ENCODE assay signal across 1 cellular context in the genomic region with DNA sequence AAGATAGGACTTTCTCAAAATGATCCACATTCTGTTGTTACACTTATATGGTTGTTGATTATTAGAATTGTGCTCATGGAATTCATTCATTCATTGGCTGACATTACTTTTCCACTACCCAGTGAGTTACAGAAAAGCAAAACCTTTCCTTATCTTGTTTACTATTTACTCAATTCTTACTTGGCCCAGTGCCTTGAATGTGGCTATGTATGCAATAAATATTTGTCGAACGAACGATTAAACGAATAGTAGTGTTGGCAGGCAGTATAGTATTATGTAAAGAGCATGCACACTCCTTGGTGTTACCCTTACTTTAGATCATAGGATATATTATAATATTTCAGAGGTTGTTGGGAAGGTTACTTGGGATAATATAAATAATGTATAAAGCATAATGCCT.
TF ChIP-seq lines count a peak whose summit lies in the region.

No MANE protein-coding gene starts in this region.

TF ChIP-seq in WTC11, 78 proteins besides CTCF, POLR2A, EP300 and RAD21 (continued from another document):
- TF ChIP-seq, protein P1, sequence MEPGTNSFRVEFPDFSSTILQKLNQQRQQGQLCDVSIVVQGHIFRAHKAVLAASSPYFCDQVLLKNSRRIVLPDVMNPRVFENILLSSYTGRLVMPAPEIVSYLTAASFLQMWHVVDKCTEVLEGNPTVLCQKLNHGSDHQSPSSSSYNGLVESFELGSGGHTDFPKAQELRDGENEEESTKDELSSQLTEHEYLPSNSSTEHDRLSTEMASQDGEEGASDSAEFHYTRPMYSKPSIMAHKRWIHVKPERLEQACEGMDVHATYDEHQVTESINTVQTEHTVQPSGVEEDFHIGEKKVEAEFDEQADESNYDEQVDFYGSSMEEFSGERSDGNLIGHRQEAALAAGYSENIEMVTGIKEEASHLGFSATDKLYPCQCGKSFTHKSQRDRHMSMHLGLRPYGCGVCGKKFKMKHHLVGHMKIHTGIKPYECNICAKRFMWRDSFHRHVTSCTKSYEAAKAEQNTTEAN (CRISPR knock-in tag; IDR thresholded peaks at IDR 0.05) = no peak
- TF ChIP-seq SMAD3 (CRISPR knock-in tag; IDR thresholded peaks at IDR 0.05; ENCODE audit: borderline replicate concordance) = no peak
- TF ChIP-seq, protein P2, sequence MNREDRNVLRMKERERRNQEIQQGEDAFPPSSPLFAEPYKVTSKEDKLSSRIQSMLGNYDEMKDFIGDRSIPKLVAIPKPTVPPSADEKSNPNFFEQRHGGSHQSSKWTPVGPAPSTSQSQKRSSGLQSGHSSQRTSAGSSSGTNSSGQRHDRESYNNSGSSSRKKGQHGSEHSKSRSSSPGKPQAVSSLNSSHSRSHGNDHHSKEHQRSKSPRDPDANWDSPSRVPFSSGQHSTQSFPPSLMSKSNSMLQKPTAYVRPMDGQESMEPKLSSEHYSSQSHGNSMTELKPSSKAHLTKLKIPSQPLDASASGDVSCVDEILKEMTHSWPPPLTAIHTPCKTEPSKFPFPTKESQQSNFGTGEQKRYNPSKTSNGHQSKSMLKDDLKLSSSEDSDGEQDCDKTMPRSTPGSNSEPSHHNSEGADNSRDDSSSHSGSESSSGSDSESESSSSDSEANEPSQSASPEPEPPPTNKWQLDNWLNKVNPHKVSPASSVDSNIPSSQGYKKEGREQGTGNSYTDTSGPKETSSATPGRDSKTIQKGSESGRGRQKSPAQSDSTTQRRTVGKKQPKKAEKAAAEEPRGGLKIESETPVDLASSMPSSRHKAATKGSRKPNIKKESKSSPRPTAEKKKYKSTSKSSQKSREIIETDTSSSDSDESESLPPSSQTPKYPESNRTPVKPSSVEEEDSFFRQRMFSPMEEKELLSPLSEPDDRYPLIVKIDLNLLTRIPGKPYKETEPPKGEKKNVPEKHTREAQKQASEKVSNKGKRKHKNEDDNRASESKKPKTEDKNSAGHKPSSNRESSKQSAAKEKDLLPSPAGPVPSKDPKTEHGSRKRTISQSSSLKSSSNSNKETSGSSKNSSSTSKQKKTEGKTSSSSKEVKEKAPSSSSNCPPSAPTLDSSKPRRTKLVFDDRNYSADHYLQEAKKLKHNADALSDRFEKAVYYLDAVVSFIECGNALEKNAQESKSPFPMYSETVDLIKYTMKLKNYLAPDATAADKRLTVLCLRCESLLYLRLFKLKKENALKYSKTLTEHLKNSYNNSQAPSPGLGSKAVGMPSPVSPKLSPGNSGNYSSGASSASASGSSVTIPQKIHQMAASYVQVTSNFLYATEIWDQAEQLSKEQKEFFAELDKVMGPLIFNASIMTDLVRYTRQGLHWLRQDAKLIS (CRISPR knock-in tag; IDR thresholded peaks at IDR 0.05; ENCODE audit: borderline replicate concordance) = no peak
- TF ChIP-seq, protein P3, sequence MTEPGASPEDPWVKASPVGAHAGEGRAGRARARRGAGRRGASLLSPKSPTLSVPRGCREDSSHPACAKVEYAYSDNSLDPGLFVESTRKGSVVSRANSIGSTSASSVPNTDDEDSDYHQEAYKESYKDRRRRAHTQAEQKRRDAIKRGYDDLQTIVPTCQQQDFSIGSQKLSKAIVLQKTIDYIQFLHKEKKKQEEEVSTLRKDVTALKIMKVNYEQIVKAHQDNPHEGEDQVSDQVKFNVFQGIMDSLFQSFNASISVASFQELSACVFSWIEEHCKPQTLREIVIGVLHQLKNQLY (CRISPR knock-in tag; IDR thresholded peaks at IDR 0.05) = no peak
- TF ChIP-seq MYBL2 (CRISPR knock-in tag; IDR thresholded peaks at IDR 0.05) = no peak
- TF ChIP-seq, protein P4, sequence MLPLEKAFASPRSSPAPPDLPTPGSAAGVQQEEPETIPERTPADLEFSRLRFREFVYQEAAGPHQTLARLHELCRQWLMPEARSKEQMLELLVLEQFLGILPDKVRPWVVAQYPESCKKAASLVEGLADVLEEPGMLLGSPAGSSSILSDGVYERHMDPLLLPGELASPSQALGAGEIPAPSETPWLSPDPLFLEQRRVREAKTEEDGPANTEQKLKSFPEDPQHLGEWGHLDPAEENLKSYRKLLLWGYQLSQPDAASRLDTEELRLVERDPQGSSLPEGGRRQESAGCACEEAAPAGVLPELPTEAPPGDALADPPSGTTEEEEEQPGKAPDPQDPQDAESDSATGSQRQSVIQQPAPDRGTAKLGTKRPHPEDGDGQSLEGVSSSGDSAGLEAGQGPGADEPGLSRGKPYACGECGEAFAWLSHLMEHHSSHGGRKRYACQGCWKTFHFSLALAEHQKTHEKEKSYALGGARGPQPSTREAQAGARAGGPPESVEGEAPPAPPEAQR (CRISPR knock-in tag; IDR thresholded peaks at IDR 0.05) = no peak
- TF ChIP-seq, protein P5, sequence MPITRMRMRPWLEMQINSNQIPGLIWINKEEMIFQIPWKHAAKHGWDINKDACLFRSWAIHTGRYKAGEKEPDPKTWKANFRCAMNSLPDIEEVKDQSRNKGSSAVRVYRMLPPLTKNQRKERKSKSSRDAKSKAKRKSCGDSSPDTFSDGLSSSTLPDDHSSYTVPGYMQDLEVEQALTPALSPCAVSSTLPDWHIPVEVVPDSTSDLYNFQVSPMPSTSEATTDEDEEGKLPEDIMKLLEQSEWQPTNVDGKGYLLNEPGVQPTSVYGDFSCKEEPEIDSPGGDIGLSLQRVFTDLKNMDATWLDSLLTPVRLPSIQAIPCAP (CRISPR knock-in tag; IDR thresholded peaks at IDR 0.05) = no peak
- no peak for TF ChIP-seq IRF2 (CRISPR knock-in tag; IDR thresholded peaks at IDR 0.05; ENCODE audit: borderline replicate concordance, low read depth)
- TF ChIP-seq RELA (CRISPR knock-in tag; IDR thresholded peaks at IDR 0.05; ENCODE audit: borderline replicate concordance) = no peak
- TF ChIP-seq JUN (CRISPR knock-in tag; IDR thresholded peaks at IDR 0.05) = no peak
- no peak for TF ChIP-seq ZBTB21 (CRISPR knock-in tag; IDR thresholded peaks at IDR 0.05; ENCODE audit: borderline replicate concordance)
